In the genomic region with DNA sequence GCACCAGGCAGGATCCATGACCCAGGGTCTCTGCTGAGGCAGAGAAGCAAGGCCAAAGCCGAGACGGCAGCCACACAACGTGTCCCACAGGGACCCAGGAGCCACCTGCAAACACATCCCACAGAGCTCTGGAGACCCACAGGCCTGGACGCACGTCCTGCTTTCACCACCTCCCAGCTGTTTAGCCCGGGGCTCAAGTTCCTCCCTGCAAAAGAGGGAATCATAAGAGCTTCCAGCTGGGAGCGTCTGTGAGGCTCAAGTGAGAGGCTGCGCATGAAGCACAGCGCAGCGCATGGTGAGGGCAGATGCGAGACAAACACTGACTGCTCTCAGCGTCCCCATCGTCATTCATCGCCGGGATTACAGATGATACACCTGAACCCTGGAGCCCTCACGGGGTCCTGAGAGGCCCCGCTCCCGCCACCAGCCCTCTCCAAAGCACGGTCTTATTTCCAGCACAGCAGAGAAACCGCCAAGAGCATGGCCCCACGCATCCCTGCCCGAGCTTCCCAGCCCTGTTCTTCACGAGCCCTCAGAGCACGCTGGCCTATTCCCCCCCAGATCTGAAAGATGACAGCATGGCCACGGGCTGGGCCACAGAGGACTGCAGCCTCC, we compare ENCODE assay signal across 20 cellular contexts.
"Had no signal": no experiment of that assay in that cellular context is flagged by ENCODE, and none has a peak within 500 bp of the region (broad histone marks: within the 10 kb centered on the region; RNA-seq: fewer than 3 reads in every experiment).

No MANE protein-coding gene starts in this region.

- H3K4me3 Mint-ChIP-seq: activated naive CD4-positive, alpha-beta T cell treated with anti-CD3 and anti-CD28 coated beads, Interleukin-2, amount 50 U/mL, for 24 hours; activated T-cell treated with anti-CD3 and anti-CD28 coated beads, Interleukin-2, amount 50 U/mL, for 24 hours; central memory CD8-positive, alpha-beta T cell had no signal

- H3K27me3 Mint-ChIP-seq: activated naive CD4-positive, alpha-beta T cell treated with anti-CD3 and anti-CD28 coated beads, Interleukin-2, amount 50 U/mL, for 24 hours; activated T-cell treated with anti-CD3 and anti-CD28 coated beads, Interleukin-2, amount 50 U/mL, for 24 hours; central memory CD8-positive, alpha-beta T cell had no signal

- H3K9me3 ChIP-seq: body of pancreas, gastrocnemius medialis, sigmoid colon, testis had no signal

- H3K27ac Mint-ChIP-seq: activated naive CD4-positive, alpha-beta T cell treated with anti-CD3 and anti-CD28 coated beads, Interleukin-2, amount 50 U/mL, for 24 hours; activated T-cell treated with anti-CD3 and anti-CD28 coated beads, Interleukin-2, amount 50 U/mL, for 24 hours had no signal

- H3K4me3 ChIP-seq: body of pancreas, gastrocnemius medialis, hepatocyte, lung, sigmoid colon, testis had no signal

- H3K4me1 ChIP-seq: body of pancreas, sigmoid colon had no signal

- H3K4me1 Mint-ChIP-seq: activated naive CD4-positive, alpha-beta T cell treated with anti-CD3 and anti-CD28 coated beads, Interleukin-2, amount 50 U/mL, for 24 hours had no signal

- DNase-seq: activated CD4-positive, alpha-beta T cell treated with anti-CD3 and anti-CD28 coated beads, Interleukin-2, amount 50 U/mL, for 4 hours; activated CD4-positive, CD25-positive, alpha-beta regulatory T cell treated with anti-CD3 and anti-CD28 coated beads, Interleukin-2, amount 50 U/mL, for 72 hours; activated effector memory CD4-positive, alpha-beta T cell treated with Interleukin-2 at 50 U/mL for 16 hours; activated T-cell treated with anti-CD3 and anti-CD28 coated beads, Interleukin-2, amount 50 U/mL, for 24 hours; amniotic stem cell; body of pancreas; cortex of kidney; effector CD8-positive, alpha-beta T cell; gastrocnemius medialis; kidney glomerular epithelial cell; midbrain; sigmoid colon; stimulated activated CD4-positive, alpha-beta T cell treated with anti-CD3 and anti-CD28 coated beads, Interleukin-2, amount 100 ng/mL, for 24 hours; stimulated activated naive CD4-positive, alpha-beta T cell treated with Interleukin-2 at 50 U/mL for 16 hours; T-helper 9 cell; testis had no signal

- H3K36me3 ChIP-seq: gastrocnemius medialis had no signal

- H3K27me3 ChIP-seq: body of pancreas, gastrocnemius medialis, hepatocyte, sigmoid colon, testis had no signal

- ATAC-seq: body of pancreas had no signal

- H3K27ac ChIP-seq: body of pancreas, gastrocnemius medialis, hepatocyte, sigmoid colon, testis had no signal

- H3K9me3 Mint-ChIP-seq: activated naive CD4-positive, alpha-beta T cell treated with anti-CD3 and anti-CD28 coated beads, Interleukin-2, amount 50 U/mL, for 24 hours; activated T-cell treated with anti-CD3 and anti-CD28 coated beads, Interleukin-2, amount 50 U/mL, for 24 hours; central memory CD8-positive, alpha-beta T cell had no signal
